8 cellular contexts compared by ENCODE assay signal in the genomic region with DNA sequence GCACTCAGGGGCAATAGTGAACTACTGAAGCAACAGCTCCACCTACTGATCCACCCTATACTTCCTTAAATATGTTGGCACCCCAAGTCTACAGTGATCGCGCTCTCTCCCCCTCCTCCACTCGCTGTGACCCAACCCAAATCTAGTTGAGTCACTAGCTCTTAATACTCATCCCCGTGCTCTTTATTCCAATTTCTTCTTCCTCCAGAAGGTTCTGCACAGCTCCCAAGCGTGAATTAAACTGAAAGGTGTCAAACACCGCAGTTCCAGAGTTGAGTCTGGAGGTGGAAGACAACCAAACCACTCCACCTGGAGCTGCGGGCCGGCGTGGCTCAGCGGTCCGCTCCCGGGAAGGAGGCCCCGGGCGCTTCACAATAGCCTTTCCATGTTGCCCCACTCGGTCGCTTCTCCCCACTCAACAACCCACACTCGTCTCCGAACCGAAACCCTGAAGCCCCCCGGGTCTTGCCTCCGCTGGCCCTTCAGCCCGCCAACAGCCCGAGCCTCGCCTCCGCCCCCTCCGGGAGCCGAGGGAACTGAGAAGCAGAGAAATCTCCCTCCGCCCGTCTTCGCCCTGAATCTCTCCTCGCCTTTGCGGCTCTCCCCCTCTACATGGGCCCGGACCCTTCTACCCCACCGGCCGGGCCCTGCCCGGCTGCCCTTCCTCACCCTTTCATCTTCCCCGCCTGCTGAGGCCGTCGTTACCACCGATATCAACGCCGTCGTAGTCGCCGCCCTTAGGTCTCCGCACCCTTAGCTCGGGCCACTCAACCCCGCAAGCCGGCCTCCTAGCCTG.
DNase-seq lines count a peak whose midpoint lies in the region; ATAC-seq and FAIRE-seq lines count a peak whose summit lies in the region.

No MANE protein-coding gene starts in this region.

- H3K9ac ChIP-seq in HUES6 (ENCODE audit: low read length) = peak overlapping the region; percentile 96
- peak overlapping the region; percentile 97 for H3K9ac ChIP-seq in NT2/D1 (ENCODE audit: insufficient read length, low read depth)

- FAIRE-seq in endometrium (lab: Jason Lieb, UNC) = peak; percentile 75

- H3K27ac ChIP-seq in HUES6 (ENCODE audit: low read depth, low read length) = peak overlapping the region; percentile 98

- DNase-seq in COLO668 (lab: John Stamatoyannopoulos, UW; ENCODE audit: unreplicated experiment) = peak; percentile 57
- DNase-seq in NT2/D1 (ENCODE audit: low read depth, low spot score) = peak; percentile 70
- DNase-seq in activated CD8-positive, alpha-beta memory T cell treated with anti-CD3 and anti-CD28 coated beads, Interleukin-2, amount 50 U/mL, for 24 hours (ENCODE audit: extremely low read depth) = peak; percentile 63
- DNase-seq in midbrain (lab: John Stamatoyannopoulos, UW) = peak; percentile 73
- peak; percentile 50 to 54 for DNase-seq in stimulated activated CD8-positive, alpha-beta memory T cell treated with anti-CD3 and anti-CD28 coated beads, Interleukin-2, amount 100 ng/mL, for 48 hours (ENCODE audit: low read depth in 2 of 2)

- H3K4me3 ChIP-seq in HUES6 (ENCODE audit: low read depth, low read length) (peak overlapping the region; percentile 96), NT2/D1 (ENCODE audit: insufficient read length, low read depth) (peak overlapping the region; percentile 93)

- no peaks in the 10 kb centered on the region for H3K9me3 ChIP-seq in HUES6 (ENCODE audit: control insufficient read depth, insufficient read depth, low read depth, low read length)
- H3K9me3 ChIP-seq in NT2/D1 (ENCODE audit: insufficient read depth, low read length) = no peaks in the 10 kb centered on the region

- peak; percentile 58 for ATAC-seq in GM21447 (IDR thresholded peaks at IDR 0.05; ENCODE audit: unreplicated experiment)

- no peaks in the 10 kb centered on the region; the same call in 1 of the 2 replicates for H3K36me3 ChIP-seq in HUES6 (ENCODE audit: control insufficient read depth, insufficient read depth, low read length)
- H3K36me3 ChIP-seq in NT2/D1 (ENCODE audit: insufficient read depth, insufficient read length, low read length) = peaks cover 33% of the 10 kb centered on the region

- peaks cover 24% of the 10 kb centered on the region; the same call in 1 of the 2 replicates for H3K4me1 ChIP-seq in HUES6 (ENCODE audit: control insufficient read depth, insufficient read depth, low read length)
- no peaks in the 10 kb centered on the region for H3K4me1 ChIP-seq in NT2/D1 (ENCODE audit: insufficient read depth, insufficient read length)

- no peaks in the 10 kb centered on the region for H3K27me3 ChIP-seq in HUES6 (ENCODE audit: control insufficient read depth, insufficient read depth, low read length)
- no peaks in the 10 kb centered on the region for H3K27me3 ChIP-seq in NT2/D1 (ENCODE audit: insufficient read depth, insufficient read length)

Comparison
In these comparisons a context has a peak if more than half of its experiments do, and no peak if none do; other contexts are left out.
1. Peak in every context shown above with its lines: DNase-seq, ATAC-seq, H3K4me3 ChIP-seq and H3K27ac ChIP-seq.